ENCODE assay signal across 23 cellular contexts in genomic region chr13:97282705-97283104, GRCh38.
A peak's percentile ranks its signal among the peaks of the same experiment; 100 is the strongest.
DNase-seq lines count a peak whose midpoint lies in the region; ATAC-seq, FAIRE-seq and TF ChIP-seq lines count a peak whose summit lies in the region.
"Had no signal": no experiment of that assay in that cellular context is flagged by ENCODE, and none has a peak within 500 bp of the region (broad histone marks: within the 10 kb centered on the region; RNA-seq: fewer than 3 reads in every experiment).

No MANE protein-coding gene starts in this region.

- intact Hi-C loops in sigmoid colon (cut with DNase I), result loop anchor here (5.0 kb wide), 2 partner anchors 60 to 165 kb away; partner anchors contain the start of gene MBNL2

- peaks cover 95% of the 10 kb centered on the region for H3K79me2 ChIP-seq in GM23248 (ENCODE audit: insufficient read depth)

- no peaks in the 10 kb centered on the region for H3K27me3 ChIP-seq in GM23248 (replicated peaks; ENCODE audit: insufficient read depth)
- H3K27me3 ChIP-seq in sigmoid colon, result no peaks in the 10 kb centered on the region
- H3K27me3 ChIP-seq: body of pancreas had no signal

- no peaks in the 10 kb centered on the region for H3K36me3 ChIP-seq in GM23248 (ENCODE audit: low read depth)
- H3K36me3 ChIP-seq in sigmoid colon, result no peaks in the 10 kb centered on the region
- H3K36me3 ChIP-seq: WERI-Rb-1 had no signal

- H3F3A ChIP-seq in GM23248 (ENCODE audit: insufficient read depth), result peaks cover 63% of the 10 kb centered on the region

- H3K4me3 ChIP-seq in GM23248 (no peak overlapping the region), sigmoid colon (no peak overlapping the region)
- H3K4me3 ChIP-seq: body of pancreas, lung had no signal

- H2AFZ ChIP-seq in GM23248, result no peak overlapping the region
- H2AFZ ChIP-seq: parathyroid adenoma had no signal

- WGBS in GM23248 (ENCODE audit: low coverage in 1 of 2, low lambda C conversion rate in 2 of 2, missing lambda C conversion rate in 2 of 2), 2 experiments, result 90% methylated on average over 4 of the region's 4 CpGs
- WGBS in sigmoid colon, 2 donors, result 92 to 96% methylated on average over 4 of the region's 4 CpGs

- H3K27me3 Mint-ChIP-seq in endothelial cell (ENCODE audit: unreplicated experiment), result peaks cover 4% of the 10 kb centered on the region
- H3K27me3 Mint-ChIP-seq: activated CD4-positive, alpha-beta T cell treated with anti-CD3 and anti-CD28 coated beads, Interleukin-2, amount 10 ng/mL, durations not matched to agents 24 days and 14 days had no signal

- H3K27ac ChIP-seq in GM23248 (no peak overlapping the region), sigmoid colon (peak overlapping the region in 3 of 4 donors; percentile 72 to 89 (median 86))
- H3K27ac ChIP-seq: C4-2B, parathyroid adenoma, WERI-Rb-1 had no signal

- no peaks in the 10 kb centered on the region for H3K9me3 Mint-ChIP-seq in endothelial cell (ENCODE audit: unreplicated experiment)

- no peak for TF ChIP-seq EP300 in sigmoid colon (IDR thresholded peaks at IDR 0.05)

- H3K4me2 ChIP-seq in GM23248 (ENCODE audit: unreplicated experiment), result no peak overlapping the region

- no peak for ATAC-seq in left lobe of liver
- no peak for ATAC-seq in HG03175 (IDR thresholded peaks at IDR 0.05; ENCODE audit: unreplicated experiment)
- ATAC-seq: body of pancreas had no signal

- in situ Hi-C loops in GM23248 (cut with MboI), result no loop called here

- H3K9ac ChIP-seq in GM23248, result no peak overlapping the region
- H3K9ac ChIP-seq: parathyroid adenoma had no signal

- no peaks in the 10 kb centered on the region for H4K20me1 ChIP-seq in GM23248 (ENCODE audit: insufficient read depth)

- peaks cover 66% of the 10 kb centered on the region for H3K4me1 ChIP-seq in GM23248 (ENCODE audit: insufficient read depth)
- H3K4me1 ChIP-seq in sigmoid colon, result peaks cover 0 to 96% (median 86%) of the 10 kb centered on the region in 4 donors
- H3K4me1 ChIP-seq: parathyroid adenoma had no signal

- peak; percentile 23 for DNase-seq in GM23248
- DNase-seq in RPMI7951 (ENCODE audit: low read depth), result peak; percentile 51
- DNase-seq in endothelial cell (ENCODE audit: low spot score), result no peak
- DNase-seq in sigmoid colon, result no peak
- DNase-seq in RKO (ENCODE audit: low spot score), result no peak
- no peak for DNase-seq in RCC 7860 (ENCODE audit: low spot score)
- no peak for DNase-seq in left lobe of liver (ENCODE audit: low spot score)
- DNase-seq: activated CD4-positive, alpha-beta T cell treated with anti-CD3 and anti-CD28 coated beads, Interleukin-2, amount 10 ng/mL, durations not matched to agents 24 days and 14 days; activated gamma-delta T cell treated with Interleukin-2 at 50 U/mL for 16 hours; activated T-cell treated with anti-CD3 and anti-CD28 coated beads, Interleukin-2, amount 50 U/mL, for 1 hour; body of pancreas; cerebellar nuclear complex; kidney; NCI-H1105 treated with DMSO at 0.1 percent for 48 hours; NCI-H2029 treated with DMSO at 0.1 percent for 48 hours; NCI-H446 treated with DMSO at 0.1 percent for 48 hours; right cardiac atrium; stimulated activated CD4-positive, alpha-beta T cell treated with anti-CD3 and anti-CD28 coated beads, Interleukin-2, amount 100 ng/mL, for 48 hours; WERI-Rb-1 had no signal

- peak overlapping the region; percentile 74 for H3K27ac Mint-ChIP-seq in endothelial cell (ENCODE audit: unreplicated experiment)
- H3K27ac Mint-ChIP-seq: activated CD4-positive, alpha-beta T cell treated with anti-CD3 and anti-CD28 coated beads, Interleukin-2, amount 10 ng/mL, durations not matched to agents 24 days and 14 days had no signal

- peaks cover 31% of the 10 kb centered on the region for H3K36me3 Mint-ChIP-seq in endothelial cell (ENCODE audit: low read depth, unreplicated experiment)

- no peak for TF ChIP-seq CTCF in endothelial cell (IDR thresholded peaks at IDR 0.05; ENCODE audit: unreplicated experiment)
- no peak for TF ChIP-seq CTCF in sigmoid colon (IDR thresholded peaks at IDR 0.05)

- H3K9me3 ChIP-seq in GM23248 (ENCODE audit: low read depth), result no peaks in the 10 kb centered on the region
- no peaks in the 10 kb centered on the region for H3K9me3 ChIP-seq in sigmoid colon
- H3K9me3 ChIP-seq: body of pancreas had no signal

- TF ChIP-seq POLR2A in sigmoid colon (IDR thresholded peaks at IDR 0.05), result no peak

- peak overlapping the region; percentile 49 for H3K4me3 Mint-ChIP-seq in endothelial cell (ENCODE audit: unreplicated experiment)
- H3K4me3 Mint-ChIP-seq: activated CD4-positive, alpha-beta T cell treated with anti-CD3 and anti-CD28 coated beads, Interleukin-2, amount 10 ng/mL, durations not matched to agents 24 days and 14 days had no signal

- H3K4me1 Mint-ChIP-seq in endothelial cell (ENCODE audit: unreplicated experiment), result peaks cover 52% of the 10 kb centered on the region

- H3K9me2 ChIP-seq in GM23248 (ENCODE audit: insufficient read depth), result no peaks in the 10 kb centered on the region

- FAIRE-seq in RCC 7860 (lab: Jason Lieb, UNC), result no peak
- FAIRE-seq: kidney had no signal

Comparison
In these comparisons a context has a peak if more than half of its experiments do, and no peak if none do; other contexts are left out.
1. DNase-seq: peak in GM23248 (single experiment) and RPMI7951 (single experiment); none in endothelial cell (single experiment), sigmoid colon (single experiment), RKO (single experiment), RCC 7860 (single experiment) and left lobe of liver (single experiment).